Comparison of ENCODE assay signal across 1 cellular context in the genomic region with DNA sequence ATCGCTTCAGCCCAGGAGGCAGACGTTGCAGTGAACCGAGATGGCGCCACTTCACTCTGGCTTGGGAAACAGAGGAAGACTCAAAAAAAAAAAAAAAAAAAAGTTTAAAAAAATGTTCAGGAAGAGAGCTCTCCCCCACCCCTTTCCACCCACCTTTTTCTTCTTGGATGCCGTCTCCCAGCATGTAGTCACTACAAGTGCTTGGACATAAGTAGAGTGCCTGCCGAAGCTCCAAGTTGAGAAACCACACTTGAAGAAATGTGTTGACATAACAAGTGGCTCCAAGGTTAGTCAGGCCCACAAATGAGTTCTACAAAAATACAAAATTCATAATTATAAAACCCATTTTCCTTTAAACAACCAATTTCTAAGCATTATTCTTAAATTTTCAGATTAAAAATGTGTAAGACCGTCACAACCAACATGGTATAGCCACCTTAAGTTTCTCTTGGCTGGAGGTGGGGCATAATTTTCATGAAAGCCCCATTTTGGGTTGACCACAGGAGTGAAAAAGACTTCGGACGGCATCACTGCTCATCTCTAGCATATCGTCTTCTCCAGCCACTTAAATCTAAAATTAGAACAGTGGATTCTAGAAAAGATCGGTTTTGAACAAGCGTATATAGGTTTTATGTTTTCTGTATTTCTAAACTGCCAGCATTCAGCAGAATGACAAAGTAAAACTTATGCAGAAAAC.
TF ChIP-seq lines count a peak whose summit lies in the region.

No MANE protein-coding gene starts in this region.

TF ChIP-seq in HepG2, 621 proteins besides CTCF, POLR2A, EP300 and RAD21:
- TF ChIP-seq ZNF570 (CRISPR knock-in tag; IDR thresholded peaks at IDR 0.05; ENCODE audit: borderline replicate concordance) (no peak), ZNF619 (CRISPR knock-in tag; IDR thresholded peaks at IDR 0.05) (no peak), MXI1 (IDR thresholded peaks at IDR 0.05; ENCODE audit: borderline replicate concordance, low read depth, low read length) (no peak), HOXA3 (CRISPR knock-in tag; IDR thresholded peaks at IDR 0.05) (no peak), ZNF652 (CRISPR knock-in tag; IDR thresholded peaks at IDR 0.05; ENCODE audit: borderline replicate concordance, low read depth) (no peak), XRCC5 (optimal IDR thresholded peaks at IDR 0.05; ENCODE audit: low read length) (no peak)
- TF ChIP-seq, protein P1, sequence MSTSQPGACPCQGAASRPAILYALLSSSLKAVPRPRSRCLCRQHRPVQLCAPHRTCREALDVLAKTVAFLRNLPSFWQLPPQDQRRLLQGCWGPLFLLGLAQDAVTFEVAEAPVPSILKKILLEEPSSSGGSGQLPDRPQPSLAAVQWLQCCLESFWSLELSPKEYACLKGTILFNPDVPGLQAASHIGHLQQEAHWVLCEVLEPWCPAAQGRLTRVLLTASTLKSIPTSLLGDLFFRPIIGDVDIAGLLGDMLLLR (CRISPR knock-in tag; IDR thresholded peaks at IDR 0.05) = no peak
- TF ChIP-seq, protein P2, sequence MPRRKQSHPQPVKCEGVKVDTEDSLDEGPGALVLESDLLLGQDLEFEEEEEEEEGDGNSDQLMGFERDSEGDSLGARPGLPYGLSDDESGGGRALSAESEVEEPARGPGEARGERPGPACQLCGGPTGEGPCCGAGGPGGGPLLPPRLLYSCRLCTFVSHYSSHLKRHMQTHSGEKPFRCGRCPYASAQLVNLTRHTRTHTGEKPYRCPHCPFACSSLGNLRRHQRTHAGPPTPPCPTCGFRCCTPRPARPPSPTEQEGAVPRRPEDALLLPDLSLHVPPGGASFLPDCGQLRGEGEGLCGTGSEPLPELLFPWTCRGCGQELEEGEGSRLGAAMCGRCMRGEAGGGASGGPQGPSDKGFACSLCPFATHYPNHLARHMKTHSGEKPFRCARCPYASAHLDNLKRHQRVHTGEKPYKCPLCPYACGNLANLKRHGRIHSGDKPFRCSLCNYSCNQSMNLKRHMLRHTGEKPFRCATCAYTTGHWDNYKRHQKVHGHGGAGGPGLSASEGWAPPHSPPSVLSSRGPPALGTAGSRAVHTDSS (CRISPR knock-in tag; conservative IDR thresholded peaks at IDR 0.05) = no peak
- TF ChIP-seq, protein P3, sequence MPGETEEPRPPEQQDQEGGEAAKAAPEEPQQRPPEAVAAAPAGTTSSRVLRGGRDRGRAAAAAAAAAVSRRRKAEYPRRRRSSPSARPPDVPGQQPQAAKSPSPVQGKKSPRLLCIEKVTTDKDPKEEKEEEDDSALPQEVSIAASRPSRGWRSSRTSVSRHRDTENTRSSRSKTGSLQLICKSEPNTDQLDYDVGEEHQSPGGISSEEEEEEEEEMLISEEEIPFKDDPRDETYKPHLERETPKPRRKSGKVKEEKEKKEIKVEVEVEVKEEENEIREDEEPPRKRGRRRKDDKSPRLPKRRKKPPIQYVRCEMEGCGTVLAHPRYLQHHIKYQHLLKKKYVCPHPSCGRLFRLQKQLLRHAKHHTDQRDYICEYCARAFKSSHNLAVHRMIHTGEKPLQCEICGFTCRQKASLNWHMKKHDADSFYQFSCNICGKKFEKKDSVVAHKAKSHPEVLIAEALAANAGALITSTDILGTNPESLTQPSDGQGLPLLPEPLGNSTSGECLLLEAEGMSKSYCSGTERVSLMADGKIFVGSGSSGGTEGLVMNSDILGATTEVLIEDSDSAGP (CRISPR knock-in tag; IDR thresholded peaks at IDR 0.05; ENCODE audit: borderline replicate concordance) = no peak
- TF ChIP-seq, protein P4, sequence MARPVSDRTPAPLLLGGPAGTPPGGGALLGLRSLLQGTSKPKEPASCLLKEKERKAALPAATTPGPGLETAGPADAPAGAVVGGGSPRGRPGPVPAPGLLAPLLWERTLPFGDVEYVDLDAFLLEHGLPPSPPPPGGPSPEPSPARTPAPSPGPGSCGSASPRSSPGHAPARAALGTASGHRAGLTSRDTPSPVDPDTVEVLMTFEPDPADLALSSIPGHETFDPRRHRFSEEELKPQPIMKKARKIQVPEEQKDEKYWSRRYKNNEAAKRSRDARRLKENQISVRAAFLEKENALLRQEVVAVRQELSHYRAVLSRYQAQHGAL (CRISPR knock-in tag; IDR thresholded peaks at IDR 0.05; ENCODE audit: not compliant biosample characterization) = no peak
